ENCODE assay signal across 1 cellular context in the genomic region with DNA sequence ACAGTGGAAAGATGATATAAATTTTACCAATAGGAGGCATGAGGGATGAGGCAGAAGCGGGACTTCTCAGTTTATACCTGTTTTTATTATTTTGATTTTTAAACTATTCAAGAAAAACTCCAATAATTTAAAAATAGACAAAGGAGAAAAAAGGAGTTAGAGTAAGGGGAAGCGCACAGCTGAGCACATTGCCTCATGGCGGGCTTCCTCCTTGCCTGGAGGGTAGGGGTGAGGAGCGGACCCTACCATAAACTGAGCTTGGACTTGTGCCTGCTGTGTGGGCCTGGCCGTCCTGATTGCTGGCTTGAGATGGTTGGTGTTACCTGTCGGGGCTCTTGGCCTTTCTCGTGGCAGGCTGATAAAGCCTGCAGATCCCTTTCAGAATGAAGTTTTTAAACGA.
TF ChIP-seq lines count a peak whose summit lies in the region.

No MANE protein-coding gene starts in this region.

TF ChIP-seq in IMR-90, 13 proteins besides CTCF, POLR2A, EP300 and RAD21:
- no peak for TF ChIP-seq BHLHE40 (IDR thresholded peaks at IDR 0.05; ENCODE audit: low read depth, low read length)
- no peak for TF ChIP-seq RFX5 (IDR thresholded peaks at IDR 0.05; ENCODE audit: low read depth, low read length)
- no peak for TF ChIP-seq FOS (IDR thresholded peaks at IDR 0.05; ENCODE audit: low read depth, low read length)
- no peak for TF ChIP-seq ELK1 (IDR thresholded peaks at IDR 0.05; ENCODE audit: borderline replicate concordance, low read depth, low read length)
TF ChIP-seq in IMR-90: peak in this region for 0.
